Comparison of ENCODE assay signal across 8 cellular contexts in the genomic region with DNA sequence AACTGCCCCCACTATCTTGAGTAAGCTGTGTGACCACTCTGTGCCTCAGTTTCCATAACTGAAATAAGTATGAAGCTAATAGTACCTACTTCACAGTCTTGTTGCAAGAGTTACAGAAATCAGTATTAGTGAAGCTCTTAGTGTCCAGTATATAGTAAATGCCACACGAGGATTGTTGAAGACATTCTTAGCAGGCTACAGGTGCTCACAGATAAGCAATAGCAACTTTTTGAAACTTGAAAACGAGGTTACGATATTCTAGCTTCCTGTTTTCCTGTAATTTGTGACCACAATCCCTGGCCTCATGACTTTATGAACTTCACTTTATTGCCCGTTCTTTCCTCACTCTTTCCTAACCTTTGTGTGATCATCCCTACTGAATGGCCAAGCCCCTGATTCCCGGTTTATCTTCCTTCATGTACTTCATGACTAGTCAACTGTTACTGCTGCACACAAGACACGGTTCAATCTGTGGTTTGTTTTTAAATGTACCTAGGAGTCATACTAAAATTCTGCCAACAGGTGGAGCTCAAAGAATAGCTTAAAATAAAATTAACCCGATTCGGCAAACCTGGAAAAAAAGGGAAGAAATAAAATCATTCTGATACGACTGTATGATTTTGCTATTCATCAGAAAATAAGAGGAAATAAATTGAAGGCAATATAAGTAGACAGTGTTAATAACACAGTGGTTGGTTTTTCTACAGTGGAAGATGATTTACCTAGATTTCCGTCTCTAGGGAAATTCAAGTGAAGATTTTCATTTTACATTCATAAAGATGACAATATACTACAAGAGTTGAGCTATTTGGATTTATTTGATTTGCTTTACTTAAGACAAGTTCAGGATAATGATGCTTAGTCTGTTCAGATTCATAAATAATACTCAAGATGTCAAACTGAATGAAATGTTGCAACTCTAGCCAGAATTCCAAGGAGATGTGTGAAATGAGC. TPM values are rescaled to one million over a fixed set of nuclear protein-coding genes. Genes with fewer than 3 reads are reported as not detected.
DNase-seq lines count a peak whose midpoint lies in the region; ATAC-seq and FAIRE-seq lines count a peak whose summit lies in the region.

No MANE protein-coding gene starts in this region.

- no peaks in the 10 kb centered on the region for H3K27me3 ChIP-seq in BLaER1 treated with 17β-estradiol and CSF1 and Interleukin-3, amounts not matched to agents 10 nM and 100 nM
- no peaks in the 10 kb centered on the region for H3K27me3 ChIP-seq in aorta (ENCODE audit: control insufficient read depth in 1 of 2, insufficient read depth in 2 of 2, low read length in 1 of 2)

- peaks cover 9% of the 10 kb centered on the region for H3K36me3 Mint-ChIP-seq in natural killer cell treated with Interleukin-12 subunit alpha and Interleukin-12 subunit beta and Interleukin-15 and Interleukin-18, amount 100 ng/mL, for 72 hours

- H3K4me1 Mint-ChIP-seq in natural killer cell treated with Interleukin-12 subunit alpha and Interleukin-12 subunit beta and Interleukin-15 and Interleukin-18, amount 100 ng/mL, for 72 hours (ENCODE audit: low read depth in 2 of 2): peaks cover 20 to 40% of the 10 kb centered on the region in 2 donors

- no peak overlapping the region for H3K4me3 Mint-ChIP-seq in natural killer cell treated with Interleukin-12 subunit alpha and Interleukin-12 subunit beta and Interleukin-15 and Interleukin-18, amount 100 ng/mL, for 72 hours

- no peaks in the 10 kb centered on the region for H3K27me3 Mint-ChIP-seq in natural killer cell treated with Interleukin-12 subunit alpha and Interleukin-12 subunit beta and Interleukin-15 and Interleukin-18, amount 100 ng/mL, for 72 hours

- WGBS in aorta, 2 donors: 31 to 32% methylated on average over 10 of the region's 10 CpGs

- H4K20me1 ChIP-seq in BLaER1 treated with 17β-estradiol and CSF1 and Interleukin-3, amounts not matched to agents 10 nM and 100 nM: no peaks in the 10 kb centered on the region

- no peak overlapping the region for H3K4me3 ChIP-seq in BLaER1 treated with 17β-estradiol and CSF1 and Interleukin-3, amounts not matched to agents 10 nM and 100 nM
- no peak overlapping the region for H3K4me3 ChIP-seq in aorta (ENCODE audit: low read length in 2 of 2)

- no peaks in the 10 kb centered on the region for H3K9me3 ChIP-seq in BLaER1 treated with 17β-estradiol and CSF1 and Interleukin-3, amounts not matched to agents 10 nM and 100 nM (replicated peaks in 1 of 11)
- H3K9me3 ChIP-seq in aorta (ENCODE audit: control insufficient read depth, low read length): no peaks in the 10 kb centered on the region

- intact Hi-C loops in aorta (cut with DNase I): loop anchor here (5.0 to 10.0 kb wide), 3 partner anchors 105 to 463 kb away; no protein-coding TSS in a partner anchor

- DNase-seq in Kasumi-1 (lab: John Stamatoyannopoulos, UW): peak; percentile 86 to 93
- peak; percentile 63 for DNase-seq in RPMI8226
- DNase-seq in natural killer cell treated with Interleukin-12 subunit alpha and Interleukin-12 subunit beta and Interleukin-15 and Interleukin-18, amount 100 ng/mL, for 72 hours (ENCODE audit: low spot score): no peak
- DNase-seq in aorta: no peak
- DNase-seq in epidermal melanocyte (ENCODE audit: insufficient read length, low spot score): no peak

- H3K27ac Mint-ChIP-seq in natural killer cell treated with Interleukin-12 subunit alpha and Interleukin-12 subunit beta and Interleukin-15 and Interleukin-18, amount 100 ng/mL, for 72 hours: no peak overlapping the region

- FAIRE-seq in endometrium (lab: Jason Lieb, UNC): peak; percentile 89

- H3K9me3 Mint-ChIP-seq in natural killer cell treated with Interleukin-12 subunit alpha and Interleukin-12 subunit beta and Interleukin-15 and Interleukin-18, amount 100 ng/mL, for 72 hours: no peaks in the 10 kb centered on the region

- peak overlapping the region in 2 of 11 experiments; percentile 13 to 16; a peak in 1 of 22 replicates for H3K9ac ChIP-seq in BLaER1 treated with 17β-estradiol and CSF1 and Interleukin-3, amounts not matched to agents 10 nM and 100 nM

- peak overlapping the region; percentile 24 to 68 (median 53); a peak in 20 of 22 replicates for H3K4me2 ChIP-seq in BLaER1 treated with 17β-estradiol and CSF1 and Interleukin-3, amounts not matched to agents 10 nM and 100 nM

- H3K36me3 ChIP-seq in BLaER1 treated with 17β-estradiol and CSF1 and Interleukin-3, amounts not matched to agents 10 nM and 100 nM: no peaks in the 10 kb centered on the region
- H3K36me3 ChIP-seq in aorta (ENCODE audit: control insufficient read depth in 1 of 2, insufficient read depth in 2 of 2, low read length in 1 of 2): no peaks in the 10 kb centered on the region

- peaks cover 6 to 41% (median 21%) of the 10 kb centered on the region in 10 experiments for H3K4me1 ChIP-seq in BLaER1 treated with 17β-estradiol and CSF1 and Interleukin-3, amounts not matched to agents 10 nM and 100 nM
- H3K4me1 ChIP-seq in aorta (ENCODE audit: control insufficient read depth in 1 of 2, insufficient read depth in 2 of 2, low read length in 2 of 2): no peaks in the 10 kb centered on the region

- ATAC-seq in GM18502 (IDR thresholded peaks at IDR 0.05; ENCODE audit: poor library complexity, unreplicated experiment) (peak; percentile 63), aorta (ENCODE audit: low FRiP score) (no peak)
- ATAC-seq in natural killer cell treated with Interleukin-12 subunit alpha and Interleukin-12 subunit beta and Interleukin-15 and Interleukin-18, amount 100 ng/mL, for 72 hours: peak; percentile 45 to 48

- H3K27ac ChIP-seq in BLaER1 treated with 17β-estradiol and CSF1 and Interleukin-3, amounts not matched to agents 10 nM and 100 nM: peak overlapping the region in 4 of 11 experiments; percentile 3 to 30 (median 18); a peak in 4 of 22 replicates
- no peak overlapping the region for H3K27ac ChIP-seq in aorta (ENCODE audit: low read depth in 1 of 2, low read length in 2 of 2)

RNA-seq across cellular contexts. Expression of a gene that starts 38.1 kb away (rescaled TPM):
- total RNA-seq in natural killer cell treated with Interleukin-12 subunit alpha and Interleukin-12 subunit beta and Interleukin-15 and Interleukin-18, amount 100 ng/mL, for 72 hours: 100 to 1,000 TPM; 145 to 252 TPM
- total RNA-seq in aorta: 10 to 100 TPM; 69.1 to 70.7 TPM
- 10 to 100 TPM; 30.1 to 42.4 TPM for polyA plus RNA-seq in aorta

Comparison
In these comparisons a context has a peak if more than half of its experiments do, and no peak if none do; other contexts are left out.
1. DNase-seq: peak in Kasumi-1 (2 of 2) and RPMI8226 (single experiment); none in natural killer cell treated with Interleukin-12 subunit alpha and Interleukin-12 subunit beta and Interleukin-15 and Interleukin-18, amount 100 ng/mL, for 72 hours (single experiment), aorta (0 of 2) and epidermal melanocyte (single experiment).